In the genomic region with DNA sequence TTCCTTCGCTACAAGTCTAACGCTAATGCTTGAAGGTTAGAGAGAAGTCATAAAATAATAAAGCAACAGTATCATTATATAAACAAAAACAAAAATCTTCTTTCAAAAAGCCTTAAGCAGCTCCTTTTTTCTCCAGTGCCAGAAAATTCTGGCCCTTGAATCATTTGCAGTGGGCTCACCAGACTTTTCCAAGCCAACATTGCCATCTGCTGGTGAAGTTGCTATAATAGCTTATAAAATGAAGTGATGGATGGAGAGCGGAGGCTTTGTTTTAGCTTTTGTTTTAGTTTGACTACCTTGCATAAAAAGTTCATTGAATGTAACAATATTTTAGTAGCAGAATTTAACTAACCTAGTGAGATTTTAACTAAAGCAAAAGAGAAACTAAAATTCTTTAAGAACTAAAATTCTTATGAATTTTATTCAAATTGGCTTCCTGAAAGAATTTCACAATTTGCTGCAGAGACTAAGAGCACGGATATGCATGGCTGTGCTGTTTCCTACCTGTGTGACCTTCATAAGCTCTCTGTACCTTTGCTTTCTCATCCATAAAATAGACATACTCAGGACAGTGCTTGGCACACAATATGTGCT, we compare ENCODE assay signal across 8 cellular contexts. TPM values are rescaled to one million over a fixed set of nuclear protein-coding genes. Genes with fewer than 3 reads are reported as not detected.
DNase-seq lines count a peak whose midpoint lies in the region; ATAC-seq, FAIRE-seq and TF ChIP-seq lines count a peak whose summit lies in the region.

No MANE protein-coding gene starts in this region.

- no peak overlapping the region for H2AFZ ChIP-seq in SU-DHL-6 (ENCODE audit: low read depth, low read length, severe bottlenecking)

- H3K9me2 ChIP-seq in SU-DHL-6 (replicated peaks; ENCODE audit: insufficient read depth, low read length) = no peaks in the 10 kb centered on the region

- no peak overlapping the region for H3K27ac ChIP-seq in 22Rv1
- no peak overlapping the region for H3K27ac ChIP-seq in SU-DHL-6 (ENCODE audit: low read depth, low read length)
- no peak overlapping the region for H3K27ac ChIP-seq in small intestine (ENCODE audit: low read depth in 1 of 2, low read length in 1 of 2)

- WGBS in small intestine, 3 donors = 47 to 54% (median 53%) methylated on average over 4 of the region's 4 CpGs

- FAIRE-seq in small intestine (lab: Jason Lieb, UNC) = peak; percentile 93

- ATAC-seq in HG03354 (IDR thresholded peaks at IDR 0.05; ENCODE audit: poor library complexity, severe bottlenecking, unreplicated experiment) = no peak

- no peaks in the 10 kb centered on the region for H3K79me2 ChIP-seq in SU-DHL-6 (ENCODE audit: insufficient read depth, low read length)

- H3F3A ChIP-seq in SU-DHL-6 (ENCODE audit: insufficient read depth) = no peaks in the 10 kb centered on the region

- DNase-seq in NAMALWA (ENCODE audit: low spot score) (peak; percentile 85), amygdala (lab: John Stamatoyannopoulos, UW) (peak in 36 of 56 donors; percentile 1 to 85 (median 34)), hepatic stellate cell (ENCODE audit: low spot score) (peak; percentile 65), small intestine (peak; percentile 69)

- H3K36me3 ChIP-seq in SU-DHL-6 (ENCODE audit: low read length) (no peaks in the 10 kb centered on the region), small intestine (ENCODE audit: control insufficient read depth in 2 of 2, insufficient read depth in 2 of 2, low read length in 2 of 2) (no peaks in the 10 kb centered on the region)

- H4K20me1 ChIP-seq in SU-DHL-6 (ENCODE audit: low read depth, low read length) = no peaks in the 10 kb centered on the region

- H3K9me3 ChIP-seq in SU-DHL-6 (ENCODE audit: insufficient read depth, low read length) (no peaks in the 10 kb centered on the region), small intestine (ENCODE audit: control insufficient read depth, low read depth) (no peaks in the 10 kb centered on the region)

- no peaks in the 10 kb centered on the region for H3K27me3 ChIP-seq in SU-DHL-6 (ENCODE audit: low read length)
- H3K27me3 ChIP-seq in small intestine (ENCODE audit: control insufficient read depth in 2 of 2, insufficient read depth in 2 of 2, low read length in 2 of 2) = peaks cover 0 to 3% of the 10 kb centered on the region in 2 donors

- H3K9ac ChIP-seq in SU-DHL-6 (ENCODE audit: low read length) = no peak overlapping the region

- H3K4me3 ChIP-seq in SU-DHL-6 (ENCODE audit: insufficient read depth, low read length, poor library complexity, severe bottlenecking) = no peak overlapping the region
- H3K4me3 ChIP-seq in small intestine (ENCODE audit: low read depth in 1 of 2, low read length in 2 of 2) = no peak overlapping the region

- TF ChIP-seq CTCF in 22Rv1 (IDR thresholded peaks at IDR 0.05) = peak; percentile 71
- peak; percentile 35; the same call in 1 of the 2 replicates for TF ChIP-seq CTCF in GM12874 (IDR thresholded peaks at IDR 0.05; ENCODE audit: insufficient read depth, low read depth, low read length)
- TF ChIP-seq CTCF in SU-DHL-6 (IDR thresholded peaks at IDR 0.05; ENCODE audit: insufficient read depth, low read length, poor library complexity, severe bottlenecking) = peak; percentile 67

- no peaks in the 10 kb centered on the region for H3K4me1 ChIP-seq in small intestine (ENCODE audit: control insufficient read depth in 2 of 2, insufficient read depth in 1 of 2, low read depth in 1 of 2, low read length in 1 of 2)

- peak overlapping the region; percentile 11 for H3K4me2 ChIP-seq in SU-DHL-6 (ENCODE audit: low read depth, low read length, poor library complexity, severe bottlenecking)

RNA-seq across cellular contexts. Expression of a gene that starts 44.8 kb away (rescaled TPM):
- polyA plus RNA-seq in small intestine = 1 to 10 TPM in 2 of 3 donors, under 1 TPM in 1; 0.39 to 1.6 (median 1.1) TPM

Comparison
In these comparisons a context has a peak if more than half of its experiments do, and no peak if none do; other contexts are left out.
1. DNase-seq: peak in every context shown above with its lines; median percentile 85 in NAMALWA; 69 in small intestine; 65 in hepatic stellate cell; 34 in amygdala.